16 cellular contexts compared by ENCODE assay signal in the genomic region with DNA sequence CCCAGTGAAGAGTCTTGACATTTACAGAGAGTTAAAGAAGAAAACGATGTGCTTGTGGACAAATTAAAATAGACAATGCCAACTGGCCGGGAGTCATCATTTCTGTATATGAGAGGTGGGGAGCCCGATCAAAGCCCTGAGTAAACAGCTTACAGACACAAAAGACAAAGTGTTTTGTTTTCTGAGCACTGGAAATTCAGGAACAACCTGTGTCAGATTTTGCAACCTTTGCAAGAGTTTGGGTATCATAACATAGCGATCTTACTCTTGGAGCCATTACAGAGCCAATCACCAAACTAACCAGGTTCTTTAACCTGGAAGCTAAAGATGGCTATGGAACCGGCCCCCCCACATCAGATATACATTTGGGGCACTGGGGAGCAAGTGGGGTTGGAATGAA.
A peak's percentile ranks its signal among the peaks of the same experiment; 100 is the strongest.
DNase-seq lines count a peak whose midpoint lies in the region; ATAC-seq, FAIRE-seq and TF ChIP-seq lines count a peak whose summit lies in the region.
"Had no signal": no experiment of that assay in that cellular context is flagged by ENCODE, and none has a peak within 500 bp of the region (broad histone marks: within the 10 kb centered on the region; RNA-seq: fewer than 3 reads in every experiment).

No MANE protein-coding gene starts in this region.

- peaks cover 17 to 29% (median 21%) of the 10 kb centered on the region in 4 donors for H3K4me1 Mint-ChIP-seq in CD4-positive, alpha-beta memory T cell
- H3K4me1 Mint-ChIP-seq in activated T-helper 17 cell treated with anti-CD3 and anti-CD28 coated beads, Interleukin-2, amount 50 U/mL, for 72 hours = peaks cover 14% of the 10 kb centered on the region

- TF ChIP-seq CTCF in Loucy (conservative IDR thresholded peaks at IDR 0.05; ENCODE audit: low read length) (no peak), keratinocyte (optimal IDR thresholded peaks at IDR 0.05 in 1 of 3, IDR thresholded peaks at IDR 0.05 in 1 of 3, conservative IDR thresholded peaks at IDR 0.05 in 1 of 3; ENCODE audit: extremely low read depth in 1 of 3, insufficient read depth in 2 of 3, low read length in 3 of 3) (no peak)

- no peaks in the 10 kb centered on the region for H3K79me2 ChIP-seq in Loucy (ENCODE audit: insufficient read depth, low read length)
- H3K79me2 ChIP-seq in keratinocyte (ENCODE audit: control insufficient read depth, insufficient read depth, low read length) = no peaks in the 10 kb centered on the region

- H3K4me3 Mint-ChIP-seq in CD4-positive, alpha-beta memory T cell = peak overlapping the region in 5 of 8 donors; percentile 30 to 79 (median 61)
- peak overlapping the region; percentile 36 for H3K4me3 Mint-ChIP-seq in activated T-helper 17 cell treated with anti-CD3 and anti-CD28 coated beads, Interleukin-2, amount 50 U/mL, for 72 hours

- peak overlapping the region in 1 of 7 donors; percentile 55 for H3K27ac Mint-ChIP-seq in CD4-positive, alpha-beta memory T cell
- no peak overlapping the region for H3K27ac Mint-ChIP-seq in activated T-helper 17 cell treated with anti-CD3 and anti-CD28 coated beads, Interleukin-2, amount 50 U/mL, for 72 hours

- intact Hi-C loops in CD4-positive, alpha-beta memory T cell (cut with micrococcal nuclease) = no loop called here

- FAIRE-seq in keratinocyte (lab: Jason Lieb, UNC) = no peak
- FAIRE-seq in frontal cortex (lab: Jason Lieb, UNC) = no peak
- FAIRE-seq: D721Med had no signal

- H3K4me3 ChIP-seq in CD4-positive, alpha-beta memory T cell (ENCODE audit: low read length in 2 of 2) = no peak overlapping the region
- H3K4me3 ChIP-seq in Loucy (ENCODE audit: low read length, poor library complexity, severe bottlenecking) (peak overlapping the region; percentile 32), keratinocyte (ENCODE audit: control insufficient read depth in 2 of 3, extremely low read depth in 1 of 3, insufficient read depth in 2 of 3, low read depth in 1 of 3, low read length in 3 of 3) (peak overlapping the region in 2 of 3 experiments; percentile 1 to 25), SJCRH30 (no peak overlapping the region)

- H2AFZ ChIP-seq in Loucy (ENCODE audit: low read length) (no peak overlapping the region), keratinocyte (ENCODE audit: control insufficient read depth, low read length) (no peak overlapping the region)

- no peaks in the 10 kb centered on the region for H3K9me1 ChIP-seq in keratinocyte (ENCODE audit: control insufficient read depth, extremely low read depth, insufficient read depth, low read length)

- H3K9me2 ChIP-seq in Loucy (replicated peaks; ENCODE audit: low read depth, low read length) = no peaks in the 10 kb centered on the region
- H3K9me2 ChIP-seq: SK-N-SH had no signal

- H3K9ac ChIP-seq in Loucy (ENCODE audit: low read depth, low read length, poor library complexity, severe bottlenecking) (no peak overlapping the region), keratinocyte (ENCODE audit: control insufficient read depth, extremely low read depth, insufficient read depth, low read length) (no peak overlapping the region)
- H3K9ac ChIP-seq: SK-N-SH had no signal

- DNase-seq in CD4-positive, alpha-beta memory T cell = no peak
- DNase-seq in keratinocyte (ENCODE audit: low read depth, low spot score) = no peak
- DNase-seq in OCI-M2 (lab: John Stamatoyannopoulos, UW; ENCODE audit: unreplicated experiment) = no peak
- DNase-seq in SJCRH30 = no peak
- DNase-seq in frontal cortex (ENCODE audit: low spot score in 2 of 2) = no peak
- DNase-seq: C1 segment of cervical spinal cord, H7, NCI-H1105, NCI-H1694, NCI-H2081 treated with DMSO at 0.1 percent for 48 hours, SHP77, SK-N-SH had no signal

- no peaks in the 10 kb centered on the region for H3K9me3 ChIP-seq in CD4-positive, alpha-beta memory T cell (ENCODE audit: control insufficient read depth in 1 of 2, low read length in 2 of 2)
- no peaks in the 10 kb centered on the region for H3K9me3 ChIP-seq in Loucy (ENCODE audit: insufficient read depth, low read depth, low read length)
- H3K9me3 ChIP-seq in keratinocyte (ENCODE audit: control insufficient read depth, low read depth, low read length) = no peaks in the 10 kb centered on the region
- H3K9me3 ChIP-seq in SJCRH30 (replicated peaks) = no peaks in the 10 kb centered on the region
- H3K9me3 ChIP-seq: SK-N-SH had no signal

- POLR2A ChIA-PET in CD4-positive, alpha-beta memory T cell (lab: Charles Lee; ENCODE audit: partially characterized antibody) = no interaction called here

- no peaks in the 10 kb centered on the region for H3F3A ChIP-seq in Loucy (ENCODE audit: low read depth)

- no peak for ATAC-seq in activated T-helper 17 cell treated with anti-CD3 and anti-CD28 coated beads, Interleukin-2, amount 50 U/mL, for 72 hours (replicated peaks)
- ATAC-seq in GM19324 (IDR thresholded peaks at IDR 0.05; ENCODE audit: low FRiP score, unreplicated experiment) = no peak

- H3K36me3 ChIP-seq in CD4-positive, alpha-beta memory T cell (ENCODE audit: insufficient read depth, low read length) = no peaks in the 10 kb centered on the region
- H3K36me3 ChIP-seq in Loucy (ENCODE audit: insufficient read depth, low read length) = no peaks in the 10 kb centered on the region
- no peaks in the 10 kb centered on the region for H3K36me3 ChIP-seq in keratinocyte (ENCODE audit: control insufficient read depth in 2 of 2, extremely low read depth in 1 of 2, insufficient read depth in 2 of 2, low read length in 2 of 2)
- H3K36me3 ChIP-seq in SJCRH30 = no peaks in the 10 kb centered on the region

- peaks cover 18% of the 10 kb centered on the region for H3K4me1 ChIP-seq in CD4-positive, alpha-beta memory T cell (ENCODE audit: insufficient read depth, low read length)
- H3K4me1 ChIP-seq in Loucy (ENCODE audit: insufficient read depth, low read length, poor library complexity, severe bottlenecking) (peaks cover 22% of the 10 kb centered on the region), keratinocyte (ENCODE audit: control insufficient read depth, extremely low read depth, insufficient read depth, low read length) (peaks cover 16% of the 10 kb centered on the region), SJCRH30 (peaks cover 31% of the 10 kb centered on the region)

- H3K4me2 ChIP-seq in Loucy (ENCODE audit: low read depth, low read length, poor library complexity, severe bottlenecking) = peak overlapping the region; percentile 65
- peak overlapping the region; percentile 58 for H3K4me2 ChIP-seq in keratinocyte (ENCODE audit: control insufficient read depth, extremely low read depth, insufficient read depth, low read depth, low read length)
- H3K4me2 ChIP-seq: SK-N-SH had no signal

- H3K9me3 Mint-ChIP-seq in CD4-positive, alpha-beta memory T cell = no peaks in the 10 kb centered on the region
- no peaks in the 10 kb centered on the region for H3K9me3 Mint-ChIP-seq in activated T-helper 17 cell treated with anti-CD3 and anti-CD28 coated beads, Interleukin-2, amount 50 U/mL, for 72 hours

- CTCF ChIA-PET in CD4-positive, alpha-beta memory T cell (lab: Charles Lee; ENCODE audit: partially characterized antibody) = no interaction called here

- dilution Hi-C loops in keratinocyte (cut with MboI; ENCODE audit: extremely low pct_ligation_motif_present, low sequenced_read_pairs) = no loop called here

- H3K27me3 Mint-ChIP-seq in CD4-positive, alpha-beta memory T cell = peaks cover 1 to 3% of the 10 kb centered on the region in 2 donors
- no peaks in the 10 kb centered on the region for H3K27me3 Mint-ChIP-seq in activated T-helper 17 cell treated with anti-CD3 and anti-CD28 coated beads, Interleukin-2, amount 50 U/mL, for 72 hours

- no peaks in the 10 kb centered on the region for H3K27me3 ChIP-seq in CD4-positive, alpha-beta memory T cell (ENCODE audit: insufficient read depth, low read length)
- no peaks in the 10 kb centered on the region for H3K27me3 ChIP-seq in Loucy (ENCODE audit: insufficient read depth, low read length, poor library complexity, severe bottlenecking)
- no peaks in the 10 kb centered on the region for H3K27me3 ChIP-seq in keratinocyte (ENCODE audit: control insufficient read depth, extremely low read depth, insufficient read depth, low read length)
- H3K27me3 ChIP-seq in SJCRH30 = no peaks in the 10 kb centered on the region

- no peak overlapping the region for H3K27ac ChIP-seq in CD4-positive, alpha-beta memory T cell (ENCODE audit: low read depth, low read length)
- H3K27ac ChIP-seq in keratinocyte (ENCODE audit: control insufficient read depth, insufficient read depth, low read length) = no peak overlapping the region
- H3K27ac ChIP-seq in SJCRH30 = no peak overlapping the region

- no peaks in the 10 kb centered on the region for H3K36me3 Mint-ChIP-seq in CD4-positive, alpha-beta memory T cell
- no peaks in the 10 kb centered on the region for H3K36me3 Mint-ChIP-seq in activated T-helper 17 cell treated with anti-CD3 and anti-CD28 coated beads, Interleukin-2, amount 50 U/mL, for 72 hours (ENCODE audit: low read depth)

- H4K20me1 ChIP-seq in Loucy (ENCODE audit: insufficient read depth, low read length, poor library complexity, severe bottlenecking) (no peaks in the 10 kb centered on the region), keratinocyte (ENCODE audit: control insufficient read depth, extremely low read depth, insufficient read depth, low read length) (no peaks in the 10 kb centered on the region)

Comparison
In these comparisons a context has a peak if more than half of its experiments do, and no peak if none do; other contexts are left out.
1. H3K4me3 ChIP-seq: peak in Loucy (single experiment) and keratinocyte (2 of 3); none in CD4-positive, alpha-beta memory T cell (0 of 2) and SJCRH30 (single experiment).